ENCODE assay signal across 17 cellular contexts in the genomic region with DNA sequence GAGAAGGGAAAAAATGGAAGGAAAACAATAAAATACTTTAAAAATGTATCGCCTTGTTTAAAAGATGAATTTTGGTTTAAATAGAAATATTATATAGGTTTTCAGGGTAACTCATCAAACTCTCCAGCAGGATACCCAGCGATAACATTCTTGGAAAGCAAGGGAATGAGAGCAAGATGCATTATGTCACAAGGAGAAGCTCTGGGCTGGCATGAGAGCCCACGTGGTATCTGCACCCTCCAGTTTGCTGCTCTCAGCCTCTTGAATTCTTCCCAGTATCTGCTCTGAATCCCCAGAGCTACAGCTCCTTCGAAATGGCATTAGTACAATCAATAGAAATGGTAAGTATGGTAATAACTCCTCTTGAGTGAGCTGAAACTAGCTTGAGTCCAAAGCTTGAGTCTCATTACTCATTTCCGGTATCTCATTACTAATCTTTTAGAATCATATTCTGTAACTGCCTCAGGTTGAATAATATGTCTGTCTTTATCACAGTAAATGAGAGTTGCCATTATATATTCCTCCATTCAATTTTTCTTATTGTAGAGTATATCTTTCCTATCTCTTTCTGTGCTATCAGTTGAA. TPM values are rescaled to one million over a fixed set of nuclear protein-coding genes. Genes with fewer than 3 reads are reported as not detected.
DNase-seq lines count a peak whose midpoint lies in the region; ATAC-seq and TF ChIP-seq lines count a peak whose summit lies in the region.
"Had no signal": no experiment of that assay in that cellular context is flagged by ENCODE, and none has a peak within 500 bp of the region (broad histone marks: within the 10 kb centered on the region; RNA-seq: fewer than 3 reads in every experiment).

No MANE protein-coding gene starts in this region.

- H3K9ac ChIP-seq in GM23248, result no peak overlapping the region

- H3K36me3 Mint-ChIP-seq in activated CD4-positive, alpha-beta T cell treated with anti-CD3 and anti-CD28 coated beads, Interleukin-2, amount 10 ng/mL, durations not matched to agents 24 days and 14 days (ENCODE audit: low read depth), result peaks cover 2% of the 10 kb centered on the region
- H3K36me3 Mint-ChIP-seq: activated naive CD8-positive, alpha-beta T cell treated with anti-CD3 and anti-CD28 coated beads, Interleukin-2, amount 10 ng/mL, durations not matched to agents 7 days and 5 days; IgD-negative memory B cell had no signal

- H3K27me3 ChIP-seq in A673 (replicated peaks; ENCODE audit: insufficient read depth, low read depth, low read length, poor library complexity) (no peaks in the 10 kb centered on the region), GM23248 (replicated peaks; ENCODE audit: insufficient read depth) (no peaks in the 10 kb centered on the region), Panc1 (ENCODE audit: control insufficient read depth, insufficient read depth, low read length) (no peaks in the 10 kb centered on the region), spleen (replicated peaks in 1 of 7) (peaks cover 0 to 28% (median 0%) of the 10 kb centered on the region in 7 donors)

- H3K4me3 Mint-ChIP-seq in activated CD4-positive, alpha-beta T cell treated with anti-CD3 and anti-CD28 coated beads, Interleukin-2, amount 10 ng/mL, durations not matched to agents 24 days and 14 days, result no peak overlapping the region
- H3K4me3 Mint-ChIP-seq: activated CD8-positive, alpha-beta T cell treated with anti-CD3 and anti-CD28 coated beads, Interleukin-2, amount 10 ng/mL, durations not matched to agents 7 days and 5 days; activated naive CD8-positive, alpha-beta T cell treated with anti-CD3 and anti-CD28 coated beads, Interleukin-2, amount 10 ng/mL, durations not matched to agents 7 days and 5 days had no signal

- H3F3A ChIP-seq in GM23248 (ENCODE audit: insufficient read depth), result peaks cover 18% of the 10 kb centered on the region

- H3K36me3 ChIP-seq in A673 (ENCODE audit: insufficient read depth, low read length, poor library complexity, severe bottlenecking) (no peaks in the 10 kb centered on the region), GM23248 (ENCODE audit: low read depth) (no peaks in the 10 kb centered on the region), Panc1 (ENCODE audit: control insufficient read depth, insufficient read depth, low read length) (no peaks in the 10 kb centered on the region; the same call in 1 of the 2 replicates), spleen (no peaks in the 10 kb centered on the region)

- peaks cover 58% of the 10 kb centered on the region for H3K27me3 Mint-ChIP-seq in activated CD4-positive, alpha-beta T cell treated with anti-CD3 and anti-CD28 coated beads, Interleukin-2, amount 10 ng/mL, durations not matched to agents 24 days and 14 days

- POLR2A ChIA-PET in A673 (lab: Charles Lee; ENCODE audit: low non-redundant PET) (interaction anchor here (0.5 kb wide), 1 partner anchor 544 kb away, joined by 3 read pairs; no protein-coding TSS in a partner anchor), Panc1 (lab: Charles Lee) (no interaction called here)

- H2AFZ ChIP-seq in GM23248, result peak overlapping the region; percentile 7; the same call in 1 of the 2 replicates

- H3K9me3 Mint-ChIP-seq in activated CD4-positive, alpha-beta T cell treated with anti-CD3 and anti-CD28 coated beads, Interleukin-2, amount 10 ng/mL, durations not matched to agents 24 days and 14 days, result no peaks in the 10 kb centered on the region
- H3K9me3 Mint-ChIP-seq: activated naive CD8-positive, alpha-beta T cell treated with anti-CD3 and anti-CD28 coated beads, Interleukin-2, amount 10 ng/mL, durations not matched to agents 7 days and 5 days; activated T-cell treated with anti-CD3 and anti-CD28 coated beads, Interleukin-2, amount 50 U/mL, for 72 hours; IgD-negative memory B cell had no signal

- BruUV-seq in A673 (replicated peaks; lab: Mats Ljungman, UMichigan) (no TSS peak), Panc1 (replicated peaks; lab: Mats Ljungman, UMichigan) (no TSS peak)

- H3K4me3 ChIP-seq in A673 (ENCODE audit: low read depth, low read length, poor library complexity, severe bottlenecking), result no peak overlapping the region
- no peak overlapping the region; the same call in 1 of the 2 replicates for H3K4me3 ChIP-seq in GM23248
- H3K4me3 ChIP-seq in Panc1 (ENCODE audit: low read depth in 2 of 2, low read length in 2 of 2), result no peak overlapping the region
- no peak overlapping the region for H3K4me3 ChIP-seq in choroid plexus epithelial cell (ENCODE audit: low read depth, low read length)
- no peak overlapping the region for H3K4me3 ChIP-seq in spleen

- H3K4me1 ChIP-seq in A673 (ENCODE audit: insufficient read depth, low read length, poor library complexity, severe bottlenecking), result peaks cover 9% of the 10 kb centered on the region
- H3K4me1 ChIP-seq in GM23248 (ENCODE audit: insufficient read depth), result peaks cover 29% of the 10 kb centered on the region
- peaks cover 6% of the 10 kb centered on the region; the same call in 1 of the 2 replicates for H3K4me1 ChIP-seq in Panc1 (ENCODE audit: control insufficient read depth, insufficient read depth, low read length)
- H3K4me1 ChIP-seq in spleen, result peaks cover 0 to 15% (median 6%) of the 10 kb centered on the region in 6 donors

- H3K4me1 Mint-ChIP-seq in activated CD4-positive, alpha-beta T cell treated with anti-CD3 and anti-CD28 coated beads, Interleukin-2, amount 10 ng/mL, durations not matched to agents 24 days and 14 days, result peaks cover 28% of the 10 kb centered on the region

- TF ChIP-seq CTCF in A673 (conservative IDR thresholded peaks at IDR 0.05; ENCODE audit: low read depth, low read length) (no peak), Panc1 (IDR thresholded peaks at IDR 0.05) (no peak), choroid plexus epithelial cell (conservative IDR thresholded peaks at IDR 0.05; ENCODE audit: low read depth, low read length) (no peak), spleen (IDR thresholded peaks at IDR 0.05 in 8 of 11, conservative IDR thresholded peaks at IDR 0.05 in 3 of 11) (no peak)

- H3K9me2 ChIP-seq in GM23248 (ENCODE audit: insufficient read depth), result no peaks in the 10 kb centered on the region

- peak overlapping the region; percentile 18 for H3K4me2 ChIP-seq in GM23248 (ENCODE audit: unreplicated experiment)

- in situ Hi-C loops in GM23248 (cut with MboI) (no loop called here), Panc1 (cut with HindIII; ENCODE audit: low pct_unique_long_range_greater_than_20kb, low sequenced_read_pairs) (no loop called here)

- H3K27ac ChIP-seq in A673 (ENCODE audit: low read depth, low read length, poor library complexity, severe bottlenecking) (no peak overlapping the region), GM23248 (no peak overlapping the region), Panc1 (ENCODE audit: low read length) (no peak overlapping the region), spleen (no peak overlapping the region)

- DNase-seq in A673 (ENCODE audit: low spot score) (peak; percentile 79), GM23248 (peak; percentile 66), Panc1 (ENCODE audit: low read depth, low spot score) (peak; percentile 47), choroid plexus epithelial cell (ENCODE audit: low read depth) (peak; percentile 29), spleen (no peak), GM19240 (ENCODE audit: insufficient read length, low spot score) (no peak), NCI-H1105 (lab: John Stamatoyannopoulos, UW) (no peak)
- DNase-seq in activated CD4-positive, alpha-beta T cell treated with anti-CD3 and anti-CD28 coated beads, Interleukin-2, amount 10 ng/mL, durations not matched to agents 24 days and 14 days, result no peak
- DNase-seq: activated CD8-positive, alpha-beta T cell treated with anti-CD3 and anti-CD28 coated beads, Interleukin-2, amount 10 ng/mL, durations not matched to agents 7 days and 5 days; activated naive CD8-positive, alpha-beta T cell treated with anti-CD3 and anti-CD28 coated beads, Interleukin-2, amount 10 ng/mL, durations not matched to agents 7 days and 5 days; activated T-cell treated with anti-CD3 and anti-CD28 coated beads, Interleukin-2, amount 50 U/mL, for 72 hours; Calu3; GF-D8; NCI-H1105 treated with DMSO at 0.1 percent for 48 hours; NCI-H345 had no signal

- no peak for TF ChIP-seq POLR2A in spleen (IDR thresholded peaks at IDR 0.05)

- CTCF ChIA-PET in A673 (lab: Charles Lee), result no interaction called here
- CTCF ChIA-PET in Panc1 (lab: Charles Lee), result interaction anchor here (0.6 kb wide), 1 partner anchor 88 kb away, joined by 4 read pairs; no protein-coding TSS in a partner anchor

- H4K20me1 ChIP-seq in GM23248 (ENCODE audit: insufficient read depth), result no peaks in the 10 kb centered on the region

- intact Hi-C loops in A673 (cut with micrococcal nuclease; ENCODE audit: unreplicated experiment) (no loop called here), Panc1 (cut with micrococcal nuclease; ENCODE audit: unreplicated experiment) (loop anchor here (10.0 kb wide), 1 partner anchor 47 kb away; no protein-coding TSS in a partner anchor), spleen (cut with DNase I; ENCODE audit: low total_unique reads) (loop anchor here (10.0 kb wide), 1 partner anchor 57 kb away; the partner anchor contains the start of gene ZDHHC14)
- intact Hi-C loops in activated CD4-positive, alpha-beta T cell treated with anti-CD3 and anti-CD28 coated beads, Interleukin-2, amount 10 ng/mL, durations not matched to agents 24 days and 14 days (cut with micrococcal nuclease), result loop anchor here (10.0 kb wide), 1 partner anchor 617 kb away; no protein-coding TSS in a partner anchor

- no peaks in the 10 kb centered on the region for H3K9me3 ChIP-seq in A673 (ENCODE audit: low read depth, low read length, poor library complexity, severe bottlenecking)
- H3K9me3 ChIP-seq in GM23248 (ENCODE audit: low read depth), result no peaks in the 10 kb centered on the region
- no peaks in the 10 kb centered on the region for H3K9me3 ChIP-seq in Panc1 (ENCODE audit: control insufficient read depth, insufficient read depth, low read depth, low read length)
- H3K9me3 ChIP-seq in spleen, result no peaks in the 10 kb centered on the region

- H3K79me2 ChIP-seq in GM23248 (ENCODE audit: insufficient read depth), result no peaks in the 10 kb centered on the region

- 45 to 47% methylated on average over 5 of the region's 5 CpGs for WGBS in GM23248 (ENCODE audit: low coverage in 1 of 2, low lambda C conversion rate in 2 of 2, missing lambda C conversion rate in 2 of 2), 2 experiments
- WGBS in spleen, 5 donors, result 63 to 84% (median 70%) methylated on average over 5 of the region's 5 CpGs

- no peak for ATAC-seq in Panc1
- ATAC-seq: activated CD8-positive, alpha-beta T cell treated with anti-CD3 and anti-CD28 coated beads, Interleukin-2, amount 10 ng/mL, durations not matched to agents 7 days and 5 days; activated T-cell treated with anti-CD3 and anti-CD28 coated beads, Interleukin-2, amount 50 U/mL, for 72 hours; left lobe of liver had no signal

- no peak overlapping the region for H3K27ac Mint-ChIP-seq in activated CD4-positive, alpha-beta T cell treated with anti-CD3 and anti-CD28 coated beads, Interleukin-2, amount 10 ng/mL, durations not matched to agents 24 days and 14 days
- H3K27ac Mint-ChIP-seq: activated CD8-positive, alpha-beta T cell treated with anti-CD3 and anti-CD28 coated beads, Interleukin-2, amount 10 ng/mL, durations not matched to agents 7 days and 5 days; activated naive CD8-positive, alpha-beta T cell treated with anti-CD3 and anti-CD28 coated beads, Interleukin-2, amount 10 ng/mL, durations not matched to agents 7 days and 5 days; activated T-cell treated with anti-CD3 and anti-CD28 coated beads, Interleukin-2, amount 50 U/mL, for 72 hours; IgD-negative memory B cell had no signal

RNA-seq across cellular contexts. Expression of gene TMEM242, which starts 4.9 kb away (rescaled TPM):
- total RNA-seq in A673 (2021) (13.2 and 13.5 TPM in 2 replicates), Panc1 (2021; ENCODE audit: unreplicated experiment) (6.8 TPM), spleen (10 to 100 TPM in 3 of 7 donors, 1 to 10 TPM in 4; 5.6 to 16.0 (median 9.2) TPM)
- total RNA-seq in GM23248 (2014; rRNA removed; shearing (Covaris generic)), result 6.4 and 7.5 TPM in 2 replicates
- polyA plus RNA-seq in GM23248 (2016; fragmentation: Nextera tagmentation; extraction: Ambion mirVana) (14.5 TPM in 2 replicates), spleen (1 to 10 TPM; 3.7 to 6.7 (median 5.8) TPM)
- polyA plus RNA-seq in Panc1 (2012; ENCODE audit: insufficient read length), result 5.0 TPM
- total RNA-seq in activated CD4-positive, alpha-beta T cell treated with anti-CD3 and anti-CD28 coated beads, Interleukin-2, amount 10 ng/mL, durations not matched to agents 24 days and 14 days, result 10.1 and 10.7 TPM in 2 replicates

RNA-seq across cellular contexts. Expression of gene ZDHHC14, which starts 52.8 kb away (rescaled TPM):
- total RNA-seq in A673 (2021) (3.1 and 3.2 TPM in 2 replicates), Panc1 (2021; ENCODE audit: unreplicated experiment) (19.9 TPM), spleen (10 to 100 TPM; 10.0 to 18.2 (median 15.8) TPM)
- total RNA-seq in GM23248 (2014; rRNA removed; shearing (Covaris generic)), result 4.5 and 5.3 TPM in 2 replicates
- polyA plus RNA-seq in GM23248 (2016; fragmentation: Nextera tagmentation; extraction: Ambion mirVana) (0.94 and 1.4 TPM in 2 replicates), spleen (10 to 100 TPM in 2 of 3 donors, 1 to 10 TPM in 1; 7.8 to 12.8 (median 10.7) TPM)
- 21.3 TPM for polyA plus RNA-seq in Panc1 (2012; ENCODE audit: insufficient read length)
- 13.2 and 14.1 TPM in 2 replicates for total RNA-seq in activated CD4-positive, alpha-beta T cell treated with anti-CD3 and anti-CD28 coated beads, Interleukin-2, amount 10 ng/mL, durations not matched to agents 24 days and 14 days

Comparison
In these comparisons a context has a peak if more than half of its experiments do, and no peak if none do; other contexts are left out.
1. DNase-seq: peak in A673 (single experiment), GM23248 (single experiment), Panc1 (single experiment) and choroid plexus epithelial cell (single experiment); none in activated CD4-positive, alpha-beta T cell treated with anti-CD3 and anti-CD28 coated beads, Interleukin-2, amount 10 ng/mL, durations not matched to agents 24 days and 14 days (single experiment), spleen (single experiment), GM19240 (single experiment) and NCI-H1105 (single experiment).